In the genomic region with DNA sequence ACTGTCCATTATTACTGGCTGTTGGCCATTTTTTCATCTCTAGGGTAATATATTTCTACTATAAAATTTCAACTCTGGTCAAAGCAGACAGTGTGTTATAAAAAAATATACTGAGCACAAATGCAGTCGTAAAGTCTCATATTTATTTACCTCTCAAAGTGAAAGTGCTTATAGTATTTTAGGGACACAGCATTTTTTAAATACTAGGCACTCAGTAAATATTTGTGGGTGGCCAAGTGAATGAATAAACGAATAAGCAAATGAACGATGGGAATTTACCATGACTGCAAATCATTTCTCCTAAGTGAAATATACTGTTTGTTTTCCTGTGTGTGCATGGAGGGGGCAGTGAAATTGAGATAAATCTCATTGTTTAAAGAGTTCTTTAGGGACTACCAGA, we compare ENCODE assay signal across 21 cellular contexts.
"Had no signal": no experiment of that assay in that cellular context is flagged by ENCODE, and none has a peak within 500 bp of the region (broad histone marks: within the 10 kb centered on the region; RNA-seq: fewer than 3 reads in every experiment).

No MANE protein-coding gene starts in this region.

- H3K27ac ChIP-seq: colonic mucosa, foreskin keratinocyte, right atrium auricular region, upper lobe of right lung, vagina had no signal

- H3K4me3 ChIP-seq: colonic mucosa, lung, right atrium auricular region, tibial nerve, upper lobe of right lung, vagina had no signal

- H3K27me3 ChIP-seq: colonic mucosa, foreskin keratinocyte, right atrium auricular region, upper lobe of right lung, vagina had no signal

- H3K9me3 ChIP-seq: colonic mucosa, right atrium auricular region, tibial nerve, upper lobe of right lung, vagina had no signal

- H3K36me3 ChIP-seq: colonic mucosa, right atrium auricular region, tibial nerve, upper lobe of right lung, vagina had no signal

- ATAC-seq: foreskin keratinocyte; left cardiac atrium; left ventricle myocardium superior; naive thymus-derived CD8-positive, alpha-beta T cell; stimulated activated effector memory CD8-positive, alpha-beta T cell treated with anti-CD3 and anti-CD28 coated beads, Interleukin-12 subunit alpha, Interleukin-12 subunit beta, amount 100 ng/mL, for 72 hours; stimulated activated naive CD8-positive, alpha-beta T cell treated with anti-CD3 and anti-CD28 coated beads, Interleukin-15, Interleukin-2, amounts not matched to agents 100 U/mL and 50 U/mL, for 24 hours; upper lobe of right lung had no signal

- DNase-seq: colonic mucosa; dermis blood vessel endothelial cell; effector CD4-positive, alpha-beta T cell; endodermal cell; erythroblast; foreskin keratinocyte; kidney; left cardiac atrium; left ventricle myocardium superior; mesenchymal stem cell; naive thymus-derived CD8-positive, alpha-beta T cell; posterior cingulate gyrus; stimulated activated CD4-positive, alpha-beta T cell treated with anti-CD3 and anti-CD28 coated beads, Interleukin-4, amount 100 ng/mL, for 1 hour; stimulated activated CD8-positive, alpha-beta memory T cell treated with anti-CD3 and anti-CD28 coated beads, Interleukin-4, amount 100 ng/mL, for 48 hours; stimulated activated naive CD8-positive, alpha-beta T cell treated with anti-CD3 and anti-CD28 coated beads, Interleukin-15, Interleukin-2, amounts not matched to agents 100 U/mL and 50 U/mL, for 24 hours; upper lobe of right lung had no signal

- H3K4me1 ChIP-seq: colonic mucosa, foreskin keratinocyte, right atrium auricular region, upper lobe of right lung, vagina had no signal
